ENCODE assay signal across 8 cellular contexts in the genomic region with DNA sequence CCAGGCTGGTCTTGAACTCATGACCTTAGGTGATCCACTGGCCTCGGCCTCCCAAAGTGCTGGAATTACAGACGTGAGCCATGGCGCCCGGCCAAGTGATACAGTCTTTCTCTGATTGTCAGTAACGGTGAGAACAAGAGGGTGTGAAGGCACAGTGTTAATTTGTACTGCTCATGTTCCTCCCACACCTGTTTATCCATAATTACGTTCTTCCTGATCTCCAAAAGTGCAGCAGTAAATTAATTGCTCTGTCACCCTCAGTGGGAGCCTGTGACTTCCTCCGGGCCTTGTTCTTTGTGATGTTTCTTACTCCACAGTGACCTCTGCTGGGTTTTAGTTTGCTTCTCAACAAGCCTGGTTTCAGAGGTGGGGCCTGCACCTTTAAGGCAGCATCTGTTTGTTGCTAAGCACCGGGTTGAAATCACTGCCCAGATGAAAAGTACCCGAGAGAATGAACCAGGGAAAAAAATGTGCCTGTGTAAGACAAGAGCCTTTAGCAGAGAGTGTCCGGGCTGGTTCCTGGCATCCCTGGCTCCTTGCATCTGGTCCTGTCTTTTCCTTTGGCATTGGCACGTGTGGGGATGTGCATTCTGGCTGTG.
DNase-seq lines count a peak whose midpoint lies in the region; ATAC-seq and TF ChIP-seq lines count a peak whose summit lies in the region.

No MANE protein-coding gene starts in this region.

- peak; percentile 52 for ATAC-seq in HG02759 (IDR thresholded peaks at IDR 0.05; ENCODE audit: unreplicated experiment)

- TF ChIP-seq CTCF in progenitor cell of endocrine pancreas (IDR thresholded peaks at IDR 0.05; ENCODE audit: unreplicated experiment) = peak; percentile 69

- H3K27ac Mint-ChIP-seq in activated naive CD4-positive, alpha-beta T cell treated with anti-CD3 and anti-CD28 coated beads for 36 hours = no peak overlapping the region
- H3K27ac Mint-ChIP-seq in progenitor cell of endocrine pancreas = no peak overlapping the region

- DNase-seq in activated gamma-delta T cell treated with Interleukin-2 at 50 U/mL for 16 hours (peak; percentile 42), activated gamma-delta T cell (lab: John Stamatoyannopoulos, UW) (no peak), NAMALWA (ENCODE audit: low spot score) (peak; percentile 91), SHP77 treated with DMSO at 0.1 percent for 48 hours (lab: John Stamatoyannopoulos, UW) (peak; percentile 62), glomerular endothelial cell (ENCODE audit: extremely low read depth, low read depth, low spot score) (peak; percentile 79), progenitor cell of endocrine pancreas (ENCODE audit: low spot score, unreplicated experiment) (peak; percentile 36)
- DNase-seq in activated naive CD4-positive, alpha-beta T cell treated with anti-CD3 and anti-CD28 coated beads for 36 hours = peak; percentile 81

- H3K4me3 Mint-ChIP-seq in activated naive CD4-positive, alpha-beta T cell treated with anti-CD3 and anti-CD28 coated beads for 36 hours = no peak overlapping the region
- H3K4me3 Mint-ChIP-seq in progenitor cell of endocrine pancreas (ENCODE audit: low read depth) = no peak overlapping the region

- intact Hi-C loops in activated naive CD4-positive, alpha-beta T cell treated with anti-CD3 and anti-CD28 coated beads for 36 hours (cut with micrococcal nuclease) = loop anchor here (1.0 to 10.0 kb wide), 7 partner anchors 93 to 1017 kb away; no protein-coding TSS in a partner anchor

- CTCF ChIA-PET in activated naive CD4-positive, alpha-beta T cell treated with anti-CD3 and anti-CD28 coated beads for 36 hours (lab: Charles Lee) = interaction anchor here (0.6 to 4.4 kb wide), 11 partner anchors 15 to 499 kb away, joined by 3 to 101 read pairs (median 3); no protein-coding TSS in a partner anchor

- H3K4me1 Mint-ChIP-seq in activated naive CD4-positive, alpha-beta T cell treated with anti-CD3 and anti-CD28 coated beads for 36 hours (ENCODE audit: low read depth) = peaks cover 48% of the 10 kb centered on the region
- no peaks in the 10 kb centered on the region for H3K4me1 Mint-ChIP-seq in progenitor cell of endocrine pancreas (ENCODE audit: low read depth)

- no peaks in the 10 kb centered on the region for H3K36me3 Mint-ChIP-seq in activated naive CD4-positive, alpha-beta T cell treated with anti-CD3 and anti-CD28 coated beads for 36 hours (ENCODE audit: low read depth)
- no peaks in the 10 kb centered on the region for H3K36me3 Mint-ChIP-seq in progenitor cell of endocrine pancreas (ENCODE audit: insufficient read depth)

- H3K27me3 Mint-ChIP-seq in activated naive CD4-positive, alpha-beta T cell treated with anti-CD3 and anti-CD28 coated beads for 36 hours (ENCODE audit: low read depth) = no peaks in the 10 kb centered on the region
- H3K27me3 Mint-ChIP-seq in progenitor cell of endocrine pancreas = no peaks in the 10 kb centered on the region

- no peaks in the 10 kb centered on the region for H3K9me3 Mint-ChIP-seq in activated naive CD4-positive, alpha-beta T cell treated with anti-CD3 and anti-CD28 coated beads for 36 hours
- H3K9me3 Mint-ChIP-seq in progenitor cell of endocrine pancreas (ENCODE audit: low read depth) = no peaks in the 10 kb centered on the region
